8 cellular contexts compared by ENCODE assay signal in genomic region chr22:36362819-36363377, GRCh38. TPM values are rescaled to one million over a fixed set of nuclear protein-coding genes. Genes with fewer than 3 reads are reported as not detected.
DNase-seq lines count a peak whose midpoint lies in the region; ATAC-seq and TF ChIP-seq lines count a peak whose summit lies in the region.

No MANE protein-coding gene starts in this region.

- ATAC-seq in GM18498 (IDR thresholded peaks at IDR 0.05; ENCODE audit: unreplicated experiment) (no peak), HG03565 (IDR thresholded peaks at IDR 0.05; ENCODE audit: unreplicated experiment) (no peak)

- H3K4me3 ChIP-seq in GM06990 (replicated peaks; ENCODE audit: low read depth, low read length) (no peak overlapping the region), esophagus squamous epithelium (no peak overlapping the region), spleen (peak overlapping the region in 1 of 8 donors; percentile 21)

- H3K36me3 ChIP-seq in GM06990 (ENCODE audit: control insufficient read depth, insufficient read depth, low read length) (peaks cover 14% of the 10 kb centered on the region), esophagus squamous epithelium (peaks cover 0 to 17% (median 0%) of the 10 kb centered on the region in 3 donors), spleen (peaks cover 0 to 66% (median 9%) of the 10 kb centered on the region in 6 donors)

- no peaks in the 10 kb centered on the region for H3K9me3 ChIP-seq in esophagus squamous epithelium
- no peaks in the 10 kb centered on the region for H3K9me3 ChIP-seq in spleen

- H3K4me1 ChIP-seq in esophagus squamous epithelium (peaks cover 81 to 100% (median 98%) of the 10 kb centered on the region in 3 donors), spleen (peaks cover 95 to 100% (median 100%) of the 10 kb centered on the region in 6 donors)

- peak overlapping the region; percentile 78 to 100 (median 96) for H3K27ac ChIP-seq in esophagus squamous epithelium
- H3K27ac ChIP-seq in spleen: peak overlapping the region in 7 of 8 donors; percentile 54 to 100 (median 97)

- DNase-seq in GM06990 (ENCODE audit: extremely low read depth, insufficient read length) (no peak), esophagus squamous epithelium (lab: John Stamatoyannopoulos, UW) (no peak), spleen (no peak), GDM1 (lab: John Stamatoyannopoulos, UW) (no peak), SW480 (ENCODE audit: low spot score) (no peak)
- DNase-seq in activated CD4-positive, alpha-beta T cell treated with anti-CD3 and anti-CD28 coated beads, Interleukin-2, amount 10 ng/mL, durations not matched to agents 24 days and 14 days: no peak

- intact Hi-C loops in activated CD4-positive, alpha-beta T cell treated with anti-CD3 and anti-CD28 coated beads, Interleukin-2, amount 10 ng/mL, durations not matched to agents 24 days and 14 days (cut with micrococcal nuclease): no loop called here
- intact Hi-C loops in esophagus squamous epithelium (cut with DNase I): no loop called here
- intact Hi-C loops in spleen (cut with DNase I; ENCODE audit: low total_unique reads): no loop called here

- peak overlapping the region; percentile 70 for H3K4me3 Mint-ChIP-seq in activated CD4-positive, alpha-beta T cell treated with anti-CD3 and anti-CD28 coated beads, Interleukin-2, amount 10 ng/mL, durations not matched to agents 24 days and 14 days

- H3K4me1 Mint-ChIP-seq in activated CD4-positive, alpha-beta T cell treated with anti-CD3 and anti-CD28 coated beads, Interleukin-2, amount 10 ng/mL, durations not matched to agents 24 days and 14 days: peaks cover 81% of the 10 kb centered on the region

- peaks cover 39% of the 10 kb centered on the region for H3K36me3 Mint-ChIP-seq in activated CD4-positive, alpha-beta T cell treated with anti-CD3 and anti-CD28 coated beads, Interleukin-2, amount 10 ng/mL, durations not matched to agents 24 days and 14 days (ENCODE audit: low read depth)

- TF ChIP-seq POLR2A in esophagus squamous epithelium (IDR thresholded peaks at IDR 0.05) (no peak), spleen (IDR thresholded peaks at IDR 0.05) (no peak)

- H3K27me3 ChIP-seq in GM06990 (replicated peaks; ENCODE audit: control insufficient read depth, insufficient read depth, low read length) (no peaks in the 10 kb centered on the region), esophagus squamous epithelium (no peaks in the 10 kb centered on the region), spleen (replicated peaks in 1 of 7) (no peaks in the 10 kb centered on the region)

- 41 to 55% methylated on average over 3 of the region's 3 CpGs for WGBS in esophagus squamous epithelium, 2 donors
- 78 to 89% (median 81%) methylated on average over 3 of the region's 3 CpGs for WGBS in spleen, 5 donors

- TF ChIP-seq CTCF in GM06990 (IDR thresholded peaks at IDR 0.05; ENCODE audit: insufficient read depth, low read length, poor library complexity, severe bottlenecking): peak; percentile 6
- no peak for TF ChIP-seq CTCF in esophagus squamous epithelium (IDR thresholded peaks at IDR 0.05)
- no peak for TF ChIP-seq CTCF in spleen (IDR thresholded peaks at IDR 0.05 in 8 of 11, conservative IDR thresholded peaks at IDR 0.05 in 3 of 11)

- H3K27me3 Mint-ChIP-seq in activated CD4-positive, alpha-beta T cell treated with anti-CD3 and anti-CD28 coated beads, Interleukin-2, amount 10 ng/mL, durations not matched to agents 24 days and 14 days: no peaks in the 10 kb centered on the region

- H3K9me3 Mint-ChIP-seq in activated CD4-positive, alpha-beta T cell treated with anti-CD3 and anti-CD28 coated beads, Interleukin-2, amount 10 ng/mL, durations not matched to agents 24 days and 14 days: no peaks in the 10 kb centered on the region

- H3K27ac Mint-ChIP-seq in activated CD4-positive, alpha-beta T cell treated with anti-CD3 and anti-CD28 coated beads, Interleukin-2, amount 10 ng/mL, durations not matched to agents 24 days and 14 days: peak overlapping the region; percentile 89

RNA-seq across cellular contexts. Expression of gene MYH9, which starts 24.9 kb away (rescaled TPM):
- total RNA-seq in activated CD4-positive, alpha-beta T cell treated with anti-CD3 and anti-CD28 coated beads, Interleukin-2, amount 10 ng/mL, durations not matched to agents 24 days and 14 days: 625 and 633 TPM in 2 replicates
- 100 to 1,000 TPM; 216 to 339 (median 246) TPM for total RNA-seq in esophagus squamous epithelium
- 1,000 to 10,000 TPM in 4 of 7 donors, 100 to 1,000 TPM in 3; 575 to 1,376 (median 1,013) TPM for total RNA-seq in spleen
- polyA plus RNA-seq in spleen: 100 to 1,000 TPM in 1 of 3 donors, 10 to 100 TPM in 2; 59.8 to 166 (median 71.1) TPM
